Comparison of ENCODE assay signal across 21 cellular contexts in the genomic region with DNA sequence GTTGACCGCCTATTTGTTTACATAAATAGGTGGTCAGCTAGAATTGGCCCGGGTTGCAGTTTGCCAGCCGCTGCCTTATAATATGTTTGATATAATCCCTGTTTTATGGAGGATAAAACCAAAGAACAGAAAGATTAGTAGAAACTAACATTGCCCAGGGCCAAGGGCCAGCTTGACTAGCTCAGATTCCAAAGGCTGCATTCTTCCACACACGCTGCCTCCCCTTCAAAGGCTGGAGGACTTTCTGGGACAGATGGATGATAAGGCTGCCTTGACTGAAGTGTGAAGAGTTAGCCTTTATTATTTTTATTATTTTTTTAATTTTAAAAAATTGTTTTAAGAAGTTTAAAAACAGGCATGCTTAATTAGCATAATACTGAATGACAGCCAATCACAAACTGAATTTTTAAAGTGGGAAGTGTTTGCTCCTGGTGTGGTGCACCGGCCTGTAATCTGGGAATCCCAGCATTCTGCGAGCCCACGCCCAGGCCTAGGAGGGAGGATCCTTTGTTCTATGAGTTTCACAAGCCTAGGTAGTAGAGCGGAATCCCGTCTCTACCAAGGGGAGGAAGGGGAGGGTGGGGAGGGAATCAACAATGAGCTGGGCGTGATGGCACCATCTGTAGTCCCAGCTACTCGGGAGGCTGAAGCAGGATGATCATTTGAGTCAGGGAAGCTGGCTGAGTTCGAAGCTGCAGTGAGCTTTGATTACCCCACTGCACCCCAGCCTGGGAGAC.
DNase-seq lines count a peak whose midpoint lies in the region; ATAC-seq and TF ChIP-seq lines count a peak whose summit lies in the region.
"Had no signal": no experiment of that assay in that cellular context is flagged by ENCODE, and none has a peak within 500 bp of the region (broad histone marks: within the 10 kb centered on the region; RNA-seq: fewer than 3 reads in every experiment).

No MANE protein-coding gene starts in this region.

- H3K4me1 Mint-ChIP-seq in activated CD4-positive, alpha-beta T cell treated with anti-CD3 and anti-CD28 coated beads, Interleukin-2, amount 10 ng/mL, durations not matched to agents 7 days and 5 days: no peaks in the 10 kb centered on the region

- POLR2A ChIA-PET in activated CD4-positive, alpha-beta T cell treated with anti-CD3 and anti-CD28 coated beads, Interleukin-2, amount 10 ng/mL, durations not matched to agents 7 days and 5 days (lab: Charles Lee): no interaction called here

- H2BK12ac ChIP-seq in neuronal stem cell (ENCODE audit: low read length): no peak overlapping the region

- H3K36me3 ChIP-seq in neuronal stem cell (replicated peaks in 1 of 2; ENCODE audit: control insufficient read depth in 2 of 2, insufficient read depth in 2 of 2, low read length in 2 of 2) (no peaks in the 10 kb centered on the region), suprapubic skin (no peaks in the 10 kb centered on the region)
- H3K36me3 ChIP-seq: neutrophil, uterus had no signal

- CTCF ChIA-PET in activated CD4-positive, alpha-beta T cell treated with anti-CD3 and anti-CD28 coated beads, Interleukin-2, amount 10 ng/mL, durations not matched to agents 7 days and 5 days (lab: Charles Lee): no interaction called here

- H2BK5ac ChIP-seq in neuronal stem cell (ENCODE audit: low read length): no peak overlapping the region

- H4K91ac ChIP-seq in neuronal stem cell (ENCODE audit: low read depth, low read length, poor library complexity): no peak overlapping the region

- no peak overlapping the region for H3K23ac ChIP-seq in neuronal stem cell (ENCODE audit: low read depth, low read length, poor library complexity)

- peaks cover 14 to 23% of the 10 kb centered on the region in 2 donors for H3K4me1 ChIP-seq in neuronal stem cell (ENCODE audit: control insufficient read depth in 2 of 2, insufficient read depth in 1 of 2, low read depth in 1 of 2, low read length in 2 of 2)
- H3K4me1 ChIP-seq in suprapubic skin: peaks cover 20% of the 10 kb centered on the region
- H3K4me1 ChIP-seq: uterus had no signal

- no peak for DNase-seq in activated CD4-positive, alpha-beta T cell treated with anti-CD3 and anti-CD28 coated beads, Interleukin-2, amount 10 ng/mL, durations not matched to agents 7 days and 5 days
- no peak for DNase-seq in activated CD4-positive, alpha-beta T cell treated with anti-CD3 and anti-CD28 coated beads for 48 hours
- DNase-seq in NCI-H2171 treated with DMSO at 0.1 percent for 48 hours (lab: John Stamatoyannopoulos, UW) (peak; percentile 72), fibroblast of mammary gland (ENCODE audit: low read depth) (peak; percentile 28), neuronal stem cell (ENCODE audit: low spot score) (no peak), suprapubic skin (ENCODE audit: low spot score in 2 of 2) (no peak), NCI-H128 (lab: John Stamatoyannopoulos, UW; ENCODE audit: unreplicated experiment) (no peak)
- DNase-seq: activated CD4-positive, alpha-beta T cell treated with anti-CD3 and anti-CD28 coated beads, Interleukin-2, amount 50 U/mL, for 4 hours; activated T-cell treated with anti-CD3 and anti-CD28 coated beads, Interleukin-2, amount 50 U/mL, for 4 hours; central memory CD4-positive, alpha-beta T cell; GDM1; GM23248; NCI-H1105; NCI-H2227 treated with DMSO at 0.1 percent for 48 hours; OCI-M1; right cardiac atrium; uterus had no signal

- no peaks in the 10 kb centered on the region for H3K36me3 Mint-ChIP-seq in activated CD4-positive, alpha-beta T cell treated with anti-CD3 and anti-CD28 coated beads, Interleukin-2, amount 10 ng/mL, durations not matched to agents 7 days and 5 days (ENCODE audit: low read depth)

- peaks cover 4% of the 10 kb centered on the region for H3K27me3 Mint-ChIP-seq in activated CD4-positive, alpha-beta T cell treated with anti-CD3 and anti-CD28 coated beads, Interleukin-2, amount 10 ng/mL, durations not matched to agents 7 days and 5 days

- H3K9me3 ChIP-seq in neuronal stem cell (replicated peaks in 1 of 2; ENCODE audit: control insufficient read depth in 2 of 2, insufficient read depth in 1 of 2, low read depth in 1 of 2, low read length in 2 of 2): no peaks in the 10 kb centered on the region
- H3K9me3 ChIP-seq in suprapubic skin: no peaks in the 10 kb centered on the region
- H3K9me3 ChIP-seq: gastroesophageal sphincter, neutrophil, uterus had no signal

- H3K4me3 ChIP-seq in fibroblast of mammary gland (ENCODE audit: control insufficient read depth, low read depth, low read length): no peak overlapping the region
- no peak overlapping the region for H3K4me3 ChIP-seq in neuronal stem cell (ENCODE audit: low read length in 2 of 2)
- H3K4me3 ChIP-seq in suprapubic skin: no peak overlapping the region
- H3K4me3 ChIP-seq: gastroesophageal sphincter, GM23248, SK-N-MC, uterus had no signal

- H3K14ac ChIP-seq in neuronal stem cell (ENCODE audit: low read length): no peak overlapping the region

- no peak overlapping the region for H2BK15ac ChIP-seq in neuronal stem cell (ENCODE audit: low read length)

- no peak overlapping the region for H3K18ac ChIP-seq in neuronal stem cell (ENCODE audit: low read length)

- H3K4me3 Mint-ChIP-seq in activated CD4-positive, alpha-beta T cell treated with anti-CD3 and anti-CD28 coated beads, Interleukin-2, amount 10 ng/mL, durations not matched to agents 7 days and 5 days: no peak overlapping the region
- H3K4me3 Mint-ChIP-seq: activated T-cell treated with anti-CD3 and anti-CD28 coated beads, Interleukin-2, amount 50 U/mL, for 4 hours had no signal

- H2AK5ac ChIP-seq in neuronal stem cell (ENCODE audit: low read depth, low read length): peak overlapping the region; percentile 7

- no peak overlapping the region for H2AFZ ChIP-seq in neuronal stem cell (ENCODE audit: low read length)
- H2AFZ ChIP-seq: GM23248 had no signal

- no peak overlapping the region for H3K4me2 ChIP-seq in neuronal stem cell (ENCODE audit: insufficient read depth, low read length, poor library complexity, severe bottlenecking)

- no peaks in the 10 kb centered on the region for H3K9me3 Mint-ChIP-seq in activated CD4-positive, alpha-beta T cell treated with anti-CD3 and anti-CD28 coated beads, Interleukin-2, amount 10 ng/mL, durations not matched to agents 7 days and 5 days
- H3K9me3 Mint-ChIP-seq: activated T-cell treated with anti-CD3 and anti-CD28 coated beads, Interleukin-2, amount 50 U/mL, for 4 hours had no signal

- no peaks in the 10 kb centered on the region for H3K27me3 ChIP-seq in neuronal stem cell (ENCODE audit: control insufficient read depth in 3 of 3, insufficient read depth in 3 of 3, low read depth in 1 of 3, low read length in 3 of 3)
- no peaks in the 10 kb centered on the region for H3K27me3 ChIP-seq in suprapubic skin
- H3K27me3 ChIP-seq: gastroesophageal sphincter, neutrophil, uterus had no signal

- H3K79me1 ChIP-seq in neuronal stem cell (ENCODE audit: low read depth, low read length): no peaks in the 10 kb centered on the region

- ATAC-seq in HG03520 (IDR thresholded peaks at IDR 0.05; ENCODE audit: unreplicated experiment): no peak
- ATAC-seq: activated T-cell treated with anti-CD3 and anti-CD28 coated beads, Interleukin-2, amount 50 U/mL, for 4 hours; gastroesophageal sphincter; right cardiac atrium had no signal

- no peak overlapping the region for H3K9ac ChIP-seq in neuronal stem cell (ENCODE audit: low read depth, low read length, poor library complexity)
- H3K9ac ChIP-seq: GM23248 had no signal

- TF ChIP-seq CTCF in fibroblast of mammary gland (conservative IDR thresholded peaks at IDR 0.05; ENCODE audit: control insufficient read depth, insufficient read depth, low read depth, low read length) (no peak), suprapubic skin (IDR thresholded peaks at IDR 0.05) (no peak)

- H3K4ac ChIP-seq in neuronal stem cell (ENCODE audit: low read length): no peak overlapping the region

- TF ChIP-seq EP300 in suprapubic skin (IDR thresholded peaks at IDR 0.05): no peak

- TF ChIP-seq POLR2A in suprapubic skin (IDR thresholded peaks at IDR 0.05): no peak

- H3K27ac Mint-ChIP-seq in activated CD4-positive, alpha-beta T cell treated with anti-CD3 and anti-CD28 coated beads, Interleukin-2, amount 10 ng/mL, durations not matched to agents 7 days and 5 days: peak overlapping the region; percentile 41

- H3K27ac ChIP-seq in neuronal stem cell (replicated peaks; ENCODE audit: low read length) (no peak overlapping the region), suprapubic skin (no peak overlapping the region)
- H3K27ac ChIP-seq: gastroesophageal sphincter, GM23248, neutrophil, SK-N-MC, uterus had no signal

- H4K8ac ChIP-seq in neuronal stem cell (ENCODE audit: low read depth, low read length): no peak overlapping the region

- no CpG with 5 or more reads among the region's 12 CpGs for WGBS in neuronal stem cell (ENCODE audit: extremely low coverage in 2 of 2, insufficient read length in 2 of 2, insufficient replicate concordance in 1 of 2), 2 donors
- 66% methylated on average over 12 of the region's 12 CpGs for WGBS in suprapubic skin

- no peak overlapping the region for H2BK120ac ChIP-seq in neuronal stem cell (ENCODE audit: low read depth, low read length)

Comparison
In these comparisons a context has a peak if more than half of its experiments do, and no peak if none do; other contexts are left out.
1. DNase-seq: peak in NCI-H2171 treated with DMSO at 0.1 percent for 48 hours (single experiment) and fibroblast of mammary gland (single experiment); none in activated CD4-positive, alpha-beta T cell treated with anti-CD3 and anti-CD28 coated beads, Interleukin-2, amount 10 ng/mL, durations not matched to agents 7 days and 5 days (single experiment), activated CD4-positive, alpha-beta T cell treated with anti-CD3 and anti-CD28 coated beads for 48 hours (single experiment), neuronal stem cell (single experiment), suprapubic skin (0 of 2) and NCI-H128 (single experiment).